ENCODE assay signal across 11 cellular contexts in the genomic region with DNA sequence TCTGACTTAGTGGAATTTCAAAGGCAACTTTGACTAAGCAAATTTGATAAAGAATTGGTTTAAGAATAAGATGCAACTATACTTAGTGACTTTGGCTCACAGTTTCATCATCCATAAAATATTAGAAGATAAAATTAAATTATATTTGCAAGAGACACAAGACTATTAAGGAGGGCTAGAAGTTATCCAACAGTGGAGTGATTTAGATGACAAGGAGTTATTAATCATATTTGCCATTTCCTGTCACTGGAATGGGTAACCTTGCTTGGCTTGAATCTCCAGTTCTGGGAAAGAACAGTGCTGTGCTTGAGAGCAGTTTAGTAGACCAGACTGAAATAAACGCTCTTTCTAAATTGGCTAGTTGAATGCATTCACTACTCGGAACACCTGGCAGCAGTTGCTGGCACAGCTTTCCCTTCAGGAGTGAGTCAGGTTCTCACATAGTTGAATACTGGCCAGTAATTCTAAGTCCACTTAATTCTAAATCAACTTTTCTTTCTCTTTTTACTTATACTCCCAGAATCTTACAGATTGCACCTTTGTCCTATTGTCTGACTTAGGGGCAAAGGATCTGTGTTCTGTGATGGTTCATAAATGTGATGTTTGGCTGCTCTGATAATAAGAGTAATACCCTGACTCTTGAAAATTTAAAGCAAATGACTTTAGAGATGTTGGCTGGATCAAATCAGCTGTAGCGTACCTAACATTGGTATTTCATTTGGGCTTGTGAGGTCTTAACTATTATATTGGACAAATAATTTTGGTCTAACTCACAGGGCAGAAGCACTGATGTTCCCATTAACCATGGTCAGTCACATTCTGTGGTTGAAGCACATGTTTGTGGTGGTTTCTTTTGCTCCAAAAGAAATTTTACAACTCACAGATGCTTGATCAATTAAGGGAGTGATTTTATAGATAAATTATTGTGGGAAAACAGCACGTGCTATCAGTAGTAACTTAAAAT. TPM values are rescaled to one million over a fixed set of nuclear protein-coding genes. Genes with fewer than 3 reads are reported as not detected.
DNase-seq lines count a peak whose midpoint lies in the region; ATAC-seq and TF ChIP-seq lines count a peak whose summit lies in the region.
"Had no signal": no experiment of that assay in that cellular context is flagged by ENCODE, and none has a peak within 500 bp of the region (broad histone marks: within the 10 kb centered on the region; RNA-seq: fewer than 3 reads in every experiment).

No MANE protein-coding gene starts in this region.

- TF ChIP-seq POLR2A in body of pancreas (IDR thresholded peaks at IDR 0.05), result no peak

- DNase-seq in AG08396 (ENCODE audit: low spot score) (peak; percentile 27), NCI-H1417 treated with DMSO at 0.1 percent for 48 hours (lab: John Stamatoyannopoulos, UW) (peak; percentile 50), body of pancreas (peak; percentile 63 to 89 (median 79)), kidney tubule cell (ENCODE audit: low spot score) (peak; percentile 74), AML-193 (lab: John Stamatoyannopoulos, UW) (no peak)
- no peak for DNase-seq in activated CD4-positive, CD25-positive, alpha-beta regulatory T cell treated with anti-CD3 and anti-CD28 coated beads, Interleukin-2, amount 50 U/mL, for 72 hours
- DNase-seq: nephron progenitor cell, SIG-M5 had no signal

- no peaks in the 10 kb centered on the region for H3K9me3 ChIP-seq in body of pancreas

- no peak for TF ChIP-seq CTCF in body of pancreas (IDR thresholded peaks at IDR 0.05)

- peaks cover 15% of the 10 kb centered on the region for H3K4me1 ChIP-seq in body of pancreas

- ATAC-seq in body of pancreas (peak; percentile 88), HG03139 (IDR thresholded peaks at IDR 0.05; ENCODE audit: unreplicated experiment) (no peak), HG03342 (IDR thresholded peaks at IDR 0.05; ENCODE audit: unreplicated experiment) (no peak)

- no peak overlapping the region for H3K4me3 ChIP-seq in body of pancreas

- intact Hi-C loops in body of pancreas (cut with DNase I), result no loop called here

- H3K27ac ChIP-seq in body of pancreas, result peak overlapping the region; percentile 39 to 62 (median 46)

- H3K27me3 ChIP-seq in body of pancreas, result no peaks in the 10 kb centered on the region

- WGBS in body of pancreas, 2 donors, result 40 to 48% methylated on average over 4 of the region's 4 CpGs

- peaks cover 0 to 3% of the 10 kb centered on the region in 2 donors for H3K36me3 ChIP-seq in body of pancreas (replicated peaks in 1 of 2; ENCODE audit: insufficient read depth in 1 of 2, low read depth in 2 of 2)

RNA-seq across cellular contexts. Expression of a gene that starts 16.6 kb away (rescaled TPM):
- 10 to 100 TPM; 10.5 to 15.6 TPM for total RNA-seq in body of pancreas

RNA-seq across cellular contexts. Expression of a gene that starts 49.1 kb away (rescaled TPM):
- total RNA-seq in body of pancreas, result not detected
- total RNA-seq: urinary bladder had no signal

Comparison
In these comparisons a context has a peak if more than half of its experiments do, and no peak if none do; other contexts are left out.
1. DNase-seq: peak in AG08396 (single experiment), NCI-H1417 treated with DMSO at 0.1 percent for 48 hours (single experiment), body of pancreas (4 of 4) and kidney tubule cell (single experiment); none in AML-193 (0 of 2) and activated CD4-positive, CD25-positive, alpha-beta regulatory T cell treated with anti-CD3 and anti-CD28 coated beads, Interleukin-2, amount 50 U/mL, for 72 hours (single experiment).